Comparison of ENCODE assay signal across 15 cellular contexts in genomic region chr11:103773059-103773458, GRCh38.
A peak's percentile ranks its signal among the peaks of the same experiment; 100 is the strongest.
DNase-seq lines count a peak whose midpoint lies in the region; ATAC-seq and TF ChIP-seq lines count a peak whose summit lies in the region.
"Had no signal": no experiment of that assay in that cellular context is flagged by ENCODE, and none has a peak within 500 bp of the region (broad histone marks: within the 10 kb centered on the region; RNA-seq: fewer than 3 reads in every experiment).

No MANE protein-coding gene starts in this region.

- H3K4me3 ChIP-seq in cardiac fibroblast (replicated peaks in 1 of 2; ENCODE audit: low read depth in 2 of 2, low read length in 2 of 2) (no peak overlapping the region), right cardiac atrium (ENCODE audit: low read length) (no peak overlapping the region), thyroid gland (replicated peaks in 1 of 3) (no peak overlapping the region), Peyer's patch (no peak overlapping the region)
- H3K4me3 ChIP-seq: PC-9 had no signal

- H3K27me3 ChIP-seq in right cardiac atrium (ENCODE audit: control insufficient read depth, insufficient read depth) (no peaks in the 10 kb centered on the region), thyroid gland (no peaks in the 10 kb centered on the region), Peyer's patch (no peaks in the 10 kb centered on the region)

- H3K36me3 ChIP-seq in thyroid gland (no peaks in the 10 kb centered on the region), Peyer's patch (no peaks in the 10 kb centered on the region)
- H3K36me3 ChIP-seq: WERI-Rb-1 had no signal

- TF ChIP-seq CTCF in cardiac fibroblast (IDR thresholded peaks at IDR 0.05; ENCODE audit: low read depth, low read length) (no peak), thyroid gland (IDR thresholded peaks at IDR 0.05) (no peak), Peyer's patch (IDR thresholded peaks at IDR 0.05) (no peak)

- H3K27ac ChIP-seq in right cardiac atrium (ENCODE audit: low read length) (no peak overlapping the region), thyroid gland (peak overlapping the region in 2 of 3 donors; percentile 54 to 68), Peyer's patch (no peak overlapping the region)
- H3K27ac ChIP-seq: PC-9, WERI-Rb-1 had no signal

- no peak for TF ChIP-seq POLR2A in thyroid gland (IDR thresholded peaks at IDR 0.05)
- TF ChIP-seq POLR2A in Peyer's patch (IDR thresholded peaks at IDR 0.05), result no peak

- DNase-seq in HCEC 1CT (peak; percentile 7), cardiac fibroblast (ENCODE audit: low read depth in 2 of 2) (peak; percentile 90 to 96), right cardiac atrium (no peak), thyroid gland (no peak), Peyer's patch (no peak)
- DNase-seq: activated effector memory CD4-positive, alpha-beta T cell treated with Interleukin-2 at 50 U/mL for 16 hours; COR-L47; NCI-H2029; NCI-H524; PC-9; stimulated activated CD4-positive, alpha-beta T cell treated with anti-CD3 and anti-CD28 coated beads, Interleukin-12 subunit alpha, Interleukin-12 subunit beta, amount 100 ng/mL, for 4 hours; T-cell; WERI-Rb-1 had no signal

- WGBS in right cardiac atrium, result 32% methylated on average over 2 of the region's 2 CpGs
- WGBS in thyroid gland, 2 donors, result 69 to 72% methylated on average over 2 of the region's 2 CpGs

- intact Hi-C loops in right cardiac atrium (cut with DNase I) (no loop called here), thyroid gland (cut with DNase I) (no loop called here)

- peak; percentile 62 to 72 for ATAC-seq in right cardiac atrium
- ATAC-seq in GM19395 (IDR thresholded peaks at IDR 0.05; ENCODE audit: unreplicated experiment), result no peak
- no peak for ATAC-seq in HG03457 (IDR thresholded peaks at IDR 0.05; ENCODE audit: unreplicated experiment)
- ATAC-seq: T-cell had no signal

- no peaks in the 10 kb centered on the region for H3K9me3 ChIP-seq in right cardiac atrium (ENCODE audit: control insufficient read depth, low read length)
- H3K9me3 ChIP-seq in thyroid gland, result no peaks in the 10 kb centered on the region
- H3K9me3 ChIP-seq in Peyer's patch, result no peaks in the 10 kb centered on the region

- H3K4me1 ChIP-seq in right cardiac atrium (ENCODE audit: control insufficient read depth, insufficient read depth, low read length) (no peaks in the 10 kb centered on the region), thyroid gland (no peaks in the 10 kb centered on the region), Peyer's patch (no peaks in the 10 kb centered on the region)

Comparison
In these comparisons a context has a peak if more than half of its experiments do, and no peak if none do; other contexts are left out.
1. DNase-seq: peak in HCEC 1CT (single experiment) and cardiac fibroblast (2 of 2); none in right cardiac atrium (0 of 3), thyroid gland (0 of 2) and Peyer's patch (0 of 3).
2. ATAC-seq: peak in right cardiac atrium (2 of 2); none in GM19395 (single experiment) and HG03457 (single experiment).
3. H3K27ac ChIP-seq: peak in thyroid gland (2 of 3); none in right cardiac atrium (single experiment) and Peyer's patch (0 of 4).